10 cellular contexts compared by ENCODE assay signal in the genomic region with DNA sequence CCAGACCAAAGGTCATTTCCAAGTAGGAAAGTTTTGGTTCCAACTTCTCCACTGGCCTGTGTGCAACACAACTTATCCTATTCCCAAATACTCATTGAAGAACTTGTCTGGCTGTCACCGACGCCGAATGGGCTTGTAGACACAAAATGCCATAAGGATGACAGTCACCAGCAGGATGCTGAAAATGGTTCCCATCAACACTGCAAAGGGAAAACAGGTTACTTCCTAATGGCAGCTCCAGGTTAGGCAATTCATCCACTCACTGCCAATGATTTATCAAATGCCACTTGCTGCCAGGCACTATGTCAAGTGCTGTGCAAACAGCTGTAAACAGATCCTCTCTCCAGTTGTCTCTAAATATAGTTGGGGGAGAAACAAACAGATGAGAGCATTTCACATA. TPM values are rescaled to one million over a fixed set of nuclear protein-coding genes. Genes with fewer than 3 reads are reported as not detected.
DNase-seq lines count a peak whose midpoint lies in the region; ATAC-seq and TF ChIP-seq lines count a peak whose summit lies in the region.
"Had no signal": no experiment of that assay in that cellular context is flagged by ENCODE, and none has a peak within 500 bp of the region (broad histone marks: within the 10 kb centered on the region; RNA-seq: fewer than 3 reads in every experiment).

No MANE protein-coding gene starts in this region.

- no peak for ATAC-seq in activated CD8-positive, alpha-beta memory T cell treated with anti-CD3 and anti-CD28 coated beads, Interleukin-2, amount 10 ng/mL, durations not matched to agents 7 days and 5 days
- no peak for ATAC-seq in T-cell (replicated peaks in 1 of 4)
- peak; percentile 86 for ATAC-seq in left ventricle myocardium superior
- ATAC-seq in stimulated activated naive B cell treated with anti-CD40 and anti-IgM and Interleukin-4, amounts not matched to agents 10 μg/mL and 1 μg/mL and 100 μg/mL, for 72 hours (replicated peaks): no peak

- H3K27me3 Mint-ChIP-seq in activated CD8-positive, alpha-beta memory T cell treated with anti-CD3 and anti-CD28 coated beads, Interleukin-2, amount 10 ng/mL, durations not matched to agents 7 days and 5 days: no peaks in the 10 kb centered on the region
- H3K27me3 Mint-ChIP-seq in T-cell: no peaks in the 10 kb centered on the region
- no peaks in the 10 kb centered on the region for H3K27me3 Mint-ChIP-seq in stimulated activated naive B cell treated with anti-CD40 and anti-IgM and Interleukin-4, amounts not matched to agents 10 μg/mL and 1 μg/mL and 100 μg/mL, for 72 hours
- H3K27me3 Mint-ChIP-seq in nephron progenitor cell (ENCODE audit: low read depth, poor library complexity): no peaks in the 10 kb centered on the region

- in situ Hi-C loops in GM13977 (cut with MboI; ENCODE audit: low pct_unique_long_range_greater_than_20kb, low sequenced_read_pairs, unreplicated experiment): no loop called here

- peak overlapping the region; percentile 55 for H3K27ac Mint-ChIP-seq in activated CD8-positive, alpha-beta memory T cell treated with anti-CD3 and anti-CD28 coated beads, Interleukin-2, amount 10 ng/mL, durations not matched to agents 7 days and 5 days
- H3K27ac Mint-ChIP-seq in T-cell: peak overlapping the region; percentile 43 to 65
- peak overlapping the region; percentile 69 for H3K27ac Mint-ChIP-seq in stimulated activated naive B cell treated with anti-CD40 and anti-IgM and Interleukin-4, amounts not matched to agents 10 μg/mL and 1 μg/mL and 100 μg/mL, for 72 hours
- no peak overlapping the region for H3K27ac Mint-ChIP-seq in nephron progenitor cell

- no peaks in the 10 kb centered on the region for H3K9me3 Mint-ChIP-seq in activated CD8-positive, alpha-beta memory T cell treated with anti-CD3 and anti-CD28 coated beads, Interleukin-2, amount 10 ng/mL, durations not matched to agents 7 days and 5 days (ENCODE audit: low read depth)
- H3K9me3 Mint-ChIP-seq in T-cell (no peaks in the 10 kb centered on the region), nephron progenitor cell (no peaks in the 10 kb centered on the region)
- H3K9me3 Mint-ChIP-seq in stimulated activated naive B cell treated with anti-CD40 and anti-IgM and Interleukin-4, amounts not matched to agents 10 μg/mL and 1 μg/mL and 100 μg/mL, for 72 hours: no peaks in the 10 kb centered on the region

- H3K4me1 Mint-ChIP-seq in activated CD8-positive, alpha-beta memory T cell treated with anti-CD3 and anti-CD28 coated beads, Interleukin-2, amount 10 ng/mL, durations not matched to agents 7 days and 5 days: peaks cover 61% of the 10 kb centered on the region
- peaks cover 36 to 55% (median 54%) of the 10 kb centered on the region in 3 donors for H3K4me1 Mint-ChIP-seq in T-cell
- peaks cover 25 to 41% of the 10 kb centered on the region in 2 donors for H3K4me1 Mint-ChIP-seq in stimulated activated naive B cell treated with anti-CD40 and anti-IgM and Interleukin-4, amounts not matched to agents 10 μg/mL and 1 μg/mL and 100 μg/mL, for 72 hours
- peaks cover 32% of the 10 kb centered on the region for H3K4me1 Mint-ChIP-seq in nephron progenitor cell

- DNase-seq in activated CD8-positive, alpha-beta memory T cell treated with anti-CD3 and anti-CD28 coated beads, Interleukin-2, amount 10 ng/mL, durations not matched to agents 7 days and 5 days: no peak
- no peak for DNase-seq in activated CD8-positive, alpha-beta memory T cell treated with anti-CD3 and anti-CD28 coated beads, Interleukin-2, amount 50 U/mL, for 4 hours
- DNase-seq in T-cell (no peak), left ventricle myocardium superior (no peak), Ammon's horn (ENCODE audit: low spot score) (no peak), GM13977 (ENCODE audit: low spot score) (no peak), nephron progenitor cell (no peak)
- no peak for DNase-seq in stimulated activated naive B cell treated with anti-CD40 and anti-IgM and Interleukin-4, amounts not matched to agents 10 μg/mL and 1 μg/mL and 100 μg/mL, for 72 hours
- DNase-seq: activated effector memory CD4-positive, alpha-beta T cell treated with anti-CD3 and anti-CD28 coated beads, Interleukin-2, amount 50 U/mL, for 16 hours; testis had no signal

- TF ChIP-seq CTCF in GM13977 (IDR thresholded peaks at IDR 0.05; ENCODE audit: extremely low read depth, insufficient read depth, missing control alignments): no peak
- no peak for TF ChIP-seq CTCF in nephron progenitor cell (IDR thresholded peaks at IDR 0.05)

- no peak overlapping the region for H3K4me3 Mint-ChIP-seq in activated CD8-positive, alpha-beta memory T cell treated with anti-CD3 and anti-CD28 coated beads, Interleukin-2, amount 10 ng/mL, durations not matched to agents 7 days and 5 days
- H3K4me3 Mint-ChIP-seq in T-cell: no peak overlapping the region
- H3K4me3 Mint-ChIP-seq in stimulated activated naive B cell treated with anti-CD40 and anti-IgM and Interleukin-4, amounts not matched to agents 10 μg/mL and 1 μg/mL and 100 μg/mL, for 72 hours: no peak overlapping the region
- H3K4me3 Mint-ChIP-seq in nephron progenitor cell: no peak overlapping the region

- intact Hi-C loops in left ventricle myocardium superior (cut with micrococcal nuclease): no loop called here

- POLR2A ChIA-PET in T-cell (lab: Charles Lee): interaction anchor here in 1 of 2 donors (0.6 kb wide), 1 partner anchor 105 kb away, joined by 6 read pairs; no protein-coding TSS in a partner anchor

- peaks cover 35% of the 10 kb centered on the region for H3K36me3 Mint-ChIP-seq in activated CD8-positive, alpha-beta memory T cell treated with anti-CD3 and anti-CD28 coated beads, Interleukin-2, amount 10 ng/mL, durations not matched to agents 7 days and 5 days
- H3K36me3 Mint-ChIP-seq in T-cell (peaks cover 33% of the 10 kb centered on the region), nephron progenitor cell (ENCODE audit: low read depth) (peaks cover 12% of the 10 kb centered on the region)
- peaks cover 30 to 31% of the 10 kb centered on the region in 2 donors for H3K36me3 Mint-ChIP-seq in stimulated activated naive B cell treated with anti-CD40 and anti-IgM and Interleukin-4, amounts not matched to agents 10 μg/mL and 1 μg/mL and 100 μg/mL, for 72 hours

- CTCF ChIA-PET in activated CD8-positive, alpha-beta memory T cell treated with anti-CD3 and anti-CD28 coated beads, Interleukin-2, amount 10 ng/mL, durations not matched to agents 7 days and 5 days (lab: Charles Lee): interaction anchor here (1.1 kb wide), 1 partner anchor 389 kb away, joined by 3 read pairs; no protein-coding TSS in a partner anchor
- CTCF ChIA-PET in T-cell (lab: Charles Lee): interaction anchor here (0.5 to 1.3 kb wide), 5 partner anchors 29 to 685 kb away, joined by 3 to 5 read pairs (median 4); no protein-coding TSS in a partner anchor

RNA-seq across cellular contexts. Expression of a gene that starts 6.1 kb away (rescaled TPM):
- total RNA-seq in activated CD8-positive, alpha-beta memory T cell treated with anti-CD3 and anti-CD28 coated beads, Interleukin-2, amount 10 ng/mL, durations not matched to agents 7 days and 5 days: 10 to 100 TPM; 14.8 to 17.3 TPM
- 10 to 100 TPM; 13.6 to 31.0 (median 28.5) TPM for total RNA-seq in T-cell
- 5.7 TPM for total RNA-seq in left ventricle myocardium superior

RNA-seq across cellular contexts. Expression of a gene that starts 43.0 kb away (rescaled TPM):
- total RNA-seq in activated CD8-positive, alpha-beta memory T cell treated with anti-CD3 and anti-CD28 coated beads, Interleukin-2, amount 10 ng/mL, durations not matched to agents 7 days and 5 days: 10 to 100 TPM; 68.6 to 78.2 TPM
- total RNA-seq in T-cell (10 to 100 TPM; 63.8 to 87.0 (median 76.8) TPM), left ventricle myocardium superior (24.4 TPM)

RNA-seq across cellular contexts. Expression of a gene that starts 46.1 kb away (rescaled TPM):
- total RNA-seq in activated CD8-positive, alpha-beta memory T cell treated with anti-CD3 and anti-CD28 coated beads, Interleukin-2, amount 10 ng/mL, durations not matched to agents 7 days and 5 days: 10 to 100 TPM; 90.6 to 92.3 TPM
- 100 to 1,000 TPM in 4 of 5 donors, 10 to 100 TPM in 1; 96.7 to 132 (median 108) TPM for total RNA-seq in T-cell
- total RNA-seq in left ventricle myocardium superior: 41.4 TPM
